ENCODE assay signal across 1 cellular context in genomic region chr3:66469220-66469640, GRCh38.
TF ChIP-seq lines count a peak whose summit lies in the region.

No MANE protein-coding gene starts in this region.

TF ChIP-seq in GM23338, 12 proteins besides CTCF, POLR2A, EP300 and RAD21 (continued from another document):
- no peak for TF ChIP-seq ZNF462 (CRISPR knock-in tag; IDR thresholded peaks at IDR 0.05)
- TF ChIP-seq REST (IDR thresholded peaks at IDR 0.05; ENCODE audit: unreplicated experiment) = no peak
- no peak for TF ChIP-seq JUNB (IDR thresholded peaks at IDR 0.05; ENCODE audit: unreplicated experiment)
- TF ChIP-seq ZNF114 (CRISPR knock-in tag; IDR thresholded peaks at IDR 0.05) = no peak
- no peak for TF ChIP-seq EZH2 (IDR thresholded peaks at IDR 0.05; ENCODE audit: low read depth, unreplicated experiment)
- TF ChIP-seq STAT1 (IDR thresholded peaks at IDR 0.05; ENCODE audit: unreplicated experiment) = no peak
- no peak for TF ChIP-seq POLR2AphosphoS5 (IDR thresholded peaks at IDR 0.05; ENCODE audit: low read depth)
